ENCODE assay signal across 14 cellular contexts in the genomic region with DNA sequence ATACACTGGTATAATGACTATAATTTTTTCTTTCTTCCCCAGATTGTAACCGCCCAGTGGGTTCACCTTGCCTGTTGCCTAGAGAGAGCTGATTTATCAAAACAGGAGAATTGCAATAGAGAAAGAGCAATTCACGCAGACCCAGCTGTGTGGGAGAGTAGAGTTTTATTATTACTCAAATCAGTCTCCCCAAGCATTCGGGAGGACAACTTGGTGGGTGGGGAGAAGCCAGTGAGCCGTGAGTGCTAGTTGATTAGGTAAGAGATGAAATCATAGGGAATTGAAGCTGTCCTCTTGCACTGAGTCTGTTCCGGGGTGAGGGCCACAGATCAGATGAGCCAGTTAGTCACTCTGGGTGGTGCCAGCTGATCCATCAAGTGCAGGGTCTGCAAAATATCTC.
A peak's percentile ranks its signal among the peaks of the same experiment; 100 is the strongest.
DNase-seq lines count a peak whose midpoint lies in the region; ATAC-seq and TF ChIP-seq lines count a peak whose summit lies in the region.
"Had no signal": no experiment of that assay in that cellular context is flagged by ENCODE, and none has a peak within 500 bp of the region (broad histone marks: within the 10 kb centered on the region; RNA-seq: fewer than 3 reads in every experiment).

No MANE protein-coding gene starts in this region.

- H3K9me3 ChIP-seq in RWPE2 (ENCODE audit: severe bottlenecking) (no peaks in the 10 kb centered on the region), aorta (ENCODE audit: control insufficient read depth, low read length) (no peaks in the 10 kb centered on the region)
- no peaks in the 10 kb centered on the region for H3K9me3 ChIP-seq in CD4-positive, alpha-beta T cell (ENCODE audit: control insufficient read depth, low read length)
- H3K9me3 ChIP-seq: BLaER1 treated with 17β-estradiol and CSF1 and Interleukin-3, amounts not matched to agents 10 nM and 100 nM; psoas muscle had no signal

- 84 to 85% methylated on average over 5 of the region's 5 CpGs for WGBS in aorta, 2 donors

- no peak for TF ChIP-seq CTCF in RWPE2 (IDR thresholded peaks at IDR 0.05; ENCODE audit: poor library complexity, severe bottlenecking)
- no peak for TF ChIP-seq CTCF in CD4-positive, alpha-beta T cell (IDR thresholded peaks at IDR 0.05)

- H3K36me3 Mint-ChIP-seq in activated naive CD4-positive, alpha-beta T cell treated with anti-CD3 and anti-CD28 coated beads for 36 hours (ENCODE audit: low read depth): peaks cover 3% of the 10 kb centered on the region
- H3K36me3 Mint-ChIP-seq in CD4-positive, alpha-beta T cell (ENCODE audit: low read depth): no peaks in the 10 kb centered on the region

- H3K27me3 Mint-ChIP-seq in activated naive CD4-positive, alpha-beta T cell treated with anti-CD3 and anti-CD28 coated beads for 36 hours (ENCODE audit: low read depth): no peaks in the 10 kb centered on the region
- H3K27me3 Mint-ChIP-seq in CD4-positive, alpha-beta T cell: no peaks in the 10 kb centered on the region

- no peak overlapping the region for H3K4me3 Mint-ChIP-seq in activated naive CD4-positive, alpha-beta T cell treated with anti-CD3 and anti-CD28 coated beads for 36 hours
- no peak overlapping the region for H3K4me3 Mint-ChIP-seq in CD4-positive, alpha-beta T cell
- H3K4me3 Mint-ChIP-seq: effector memory CD8-positive, alpha-beta T cell had no signal

- H3K27ac ChIP-seq in RWPE2 (ENCODE audit: poor library complexity, severe bottlenecking) (no peak overlapping the region), aorta (ENCODE audit: low read depth in 1 of 2, low read length in 2 of 2) (no peak overlapping the region)
- no peak overlapping the region for H3K27ac ChIP-seq in CD4-positive, alpha-beta T cell (ENCODE audit: low read depth, low read length)
- H3K27ac ChIP-seq: BLaER1 treated with 17β-estradiol and CSF1 and Interleukin-3, amounts not matched to agents 10 nM and 100 nM; psoas muscle had no signal

- peak; percentile 33; the same call in 1 of the 3 replicates for ATAC-seq in RWPE2 (ENCODE audit: low read depth)
- peak; percentile 79 for ATAC-seq in stimulated activated naive CD8-positive, alpha-beta T cell treated with anti-CD3 and anti-CD28 coated beads, Interleukin-15, Interleukin-2, amounts not matched to agents 100 U/mL and 50 U/mL, for 24 hours
- no peak for ATAC-seq in aorta (ENCODE audit: low FRiP score)
- no peak for ATAC-seq in CD4-positive, alpha-beta T cell (ENCODE audit: poor library complexity)
- ATAC-seq: effector memory CD8-positive, alpha-beta T cell; psoas muscle; Right ventricle myocardium inferior had no signal

- H3K9me3 Mint-ChIP-seq in activated naive CD4-positive, alpha-beta T cell treated with anti-CD3 and anti-CD28 coated beads for 36 hours: no peaks in the 10 kb centered on the region
- H3K9me3 Mint-ChIP-seq in CD4-positive, alpha-beta T cell: no peaks in the 10 kb centered on the region
- H3K9me3 Mint-ChIP-seq: effector memory CD8-positive, alpha-beta T cell had no signal

- CTCF ChIA-PET in activated naive CD4-positive, alpha-beta T cell treated with anti-CD3 and anti-CD28 coated beads for 36 hours (lab: Charles Lee): interaction anchor here (0.7 to 1.0 kb wide), 2 partner anchors 12 to 14 kb away, joined by 3 to 4 read pairs; no protein-coding TSS in a partner anchor
- CTCF ChIA-PET in CD4-positive, alpha-beta T cell (lab: Charles Lee): interaction anchor here (0.6 kb wide), 1 partner anchor 206 kb away, joined by 3 read pairs; no protein-coding TSS in a partner anchor

- H3K4me3 ChIP-seq in RWPE2 (ENCODE audit: severe bottlenecking) (no peak overlapping the region), aorta (ENCODE audit: low read length in 2 of 2) (no peak overlapping the region)
- H3K4me3 ChIP-seq: BLaER1 treated with 17β-estradiol and CSF1 and Interleukin-3, amounts not matched to agents 10 nM and 100 nM; psoas muscle had no signal

- H3K4me1 ChIP-seq in RWPE2 (ENCODE audit: insufficient read depth, poor library complexity, severe bottlenecking): no peaks in the 10 kb centered on the region
- no peaks in the 10 kb centered on the region for H3K4me1 ChIP-seq in aorta (ENCODE audit: control insufficient read depth in 1 of 2, insufficient read depth in 2 of 2, low read length in 2 of 2)
- H3K4me1 ChIP-seq: psoas muscle had no signal

- intact Hi-C loops in activated naive CD4-positive, alpha-beta T cell treated with anti-CD3 and anti-CD28 coated beads for 36 hours (cut with micrococcal nuclease): no loop called here
- intact Hi-C loops in aorta (cut with DNase I): no loop called here
- intact Hi-C loops in CD4-positive, alpha-beta T cell (cut with DNase I, micrococcal nuclease): no loop called here

- H3K27me3 ChIP-seq in RWPE2 (ENCODE audit: insufficient read depth, poor library complexity, severe bottlenecking) (no peaks in the 10 kb centered on the region), aorta (ENCODE audit: control insufficient read depth in 1 of 2, insufficient read depth in 2 of 2, low read length in 1 of 2) (no peaks in the 10 kb centered on the region)
- no peaks in the 10 kb centered on the region for H3K27me3 ChIP-seq in CD4-positive, alpha-beta T cell (ENCODE audit: control insufficient read depth, insufficient read depth, low read length)
- H3K27me3 ChIP-seq: BLaER1 treated with 17β-estradiol and CSF1 and Interleukin-3, amounts not matched to agents 10 nM and 100 nM had no signal

- H3K4me1 Mint-ChIP-seq in activated naive CD4-positive, alpha-beta T cell treated with anti-CD3 and anti-CD28 coated beads for 36 hours (ENCODE audit: low read depth): peaks cover 3% of the 10 kb centered on the region
- H3K4me1 Mint-ChIP-seq in CD4-positive, alpha-beta T cell (ENCODE audit: low read depth): no peaks in the 10 kb centered on the region

- H3K36me3 ChIP-seq in RWPE2 (ENCODE audit: low read depth): no peaks in the 10 kb centered on the region
- no peaks in the 10 kb centered on the region for H3K36me3 ChIP-seq in aorta (ENCODE audit: control insufficient read depth in 1 of 2, insufficient read depth in 2 of 2, low read length in 1 of 2)

- no peak overlapping the region for H3K27ac Mint-ChIP-seq in activated naive CD4-positive, alpha-beta T cell treated with anti-CD3 and anti-CD28 coated beads for 36 hours
- H3K27ac Mint-ChIP-seq in CD4-positive, alpha-beta T cell: no peak overlapping the region
- H3K27ac Mint-ChIP-seq: effector memory CD8-positive, alpha-beta T cell had no signal

- POLR2A ChIA-PET in CD4-positive, alpha-beta T cell (lab: Charles Lee): interaction anchor here (0.5 kb wide), 1 partner anchor 46 kb away, joined by 3 read pairs; no protein-coding TSS in a partner anchor

- DNase-seq in activated naive CD4-positive, alpha-beta T cell treated with anti-CD3 and anti-CD28 coated beads for 36 hours: peak; percentile 38
- DNase-seq in activated naive CD4-positive, alpha-beta T cell (lab: John Stamatoyannopoulos, UW): no peak
- DNase-seq in RWPE2 (ENCODE audit: low spot score): no peak
- DNase-seq in kidney glomerular epithelial cell (lab: John Stamatoyannopoulos, UW): peak; percentile 94
- peak; percentile 9 for DNase-seq in stimulated activated naive CD8-positive, alpha-beta T cell treated with anti-CD3 and anti-CD28 coated beads, Interleukin-15, Interleukin-2, amounts not matched to agents 100 U/mL and 50 U/mL, for 24 hours
- DNase-seq in aorta: no peak
- DNase-seq in central memory CD4-positive, alpha-beta T cell: no peak
- no peak for DNase-seq in CD4-positive, alpha-beta T cell
- DNase-seq: effector memory CD8-positive, alpha-beta T cell; hypothalamus; NCI-H510A; psoas muscle had no signal

Comparison
In these comparisons a context has a peak if more than half of its experiments do, and no peak if none do; other contexts are left out.
1. DNase-seq: peak in activated naive CD4-positive, alpha-beta T cell treated with anti-CD3 and anti-CD28 coated beads for 36 hours (single experiment), kidney glomerular epithelial cell (single experiment) and stimulated activated naive CD8-positive, alpha-beta T cell treated with anti-CD3 and anti-CD28 coated beads, Interleukin-15, Interleukin-2, amounts not matched to agents 100 U/mL and 50 U/mL, for 24 hours (single experiment); none in activated naive CD4-positive, alpha-beta T cell (0 of 4), RWPE2 (single experiment), aorta (0 of 2), central memory CD4-positive, alpha-beta T cell (single experiment) and CD4-positive, alpha-beta T cell (0 of 10).
2. ATAC-seq: peak in RWPE2 (single experiment) and stimulated activated naive CD8-positive, alpha-beta T cell treated with anti-CD3 and anti-CD28 coated beads, Interleukin-15, Interleukin-2, amounts not matched to agents 100 U/mL and 50 U/mL, for 24 hours (single experiment); none in aorta (single experiment) and CD4-positive, alpha-beta T cell (single experiment).